8 cellular contexts compared by ENCODE assay signal in the genomic region with DNA sequence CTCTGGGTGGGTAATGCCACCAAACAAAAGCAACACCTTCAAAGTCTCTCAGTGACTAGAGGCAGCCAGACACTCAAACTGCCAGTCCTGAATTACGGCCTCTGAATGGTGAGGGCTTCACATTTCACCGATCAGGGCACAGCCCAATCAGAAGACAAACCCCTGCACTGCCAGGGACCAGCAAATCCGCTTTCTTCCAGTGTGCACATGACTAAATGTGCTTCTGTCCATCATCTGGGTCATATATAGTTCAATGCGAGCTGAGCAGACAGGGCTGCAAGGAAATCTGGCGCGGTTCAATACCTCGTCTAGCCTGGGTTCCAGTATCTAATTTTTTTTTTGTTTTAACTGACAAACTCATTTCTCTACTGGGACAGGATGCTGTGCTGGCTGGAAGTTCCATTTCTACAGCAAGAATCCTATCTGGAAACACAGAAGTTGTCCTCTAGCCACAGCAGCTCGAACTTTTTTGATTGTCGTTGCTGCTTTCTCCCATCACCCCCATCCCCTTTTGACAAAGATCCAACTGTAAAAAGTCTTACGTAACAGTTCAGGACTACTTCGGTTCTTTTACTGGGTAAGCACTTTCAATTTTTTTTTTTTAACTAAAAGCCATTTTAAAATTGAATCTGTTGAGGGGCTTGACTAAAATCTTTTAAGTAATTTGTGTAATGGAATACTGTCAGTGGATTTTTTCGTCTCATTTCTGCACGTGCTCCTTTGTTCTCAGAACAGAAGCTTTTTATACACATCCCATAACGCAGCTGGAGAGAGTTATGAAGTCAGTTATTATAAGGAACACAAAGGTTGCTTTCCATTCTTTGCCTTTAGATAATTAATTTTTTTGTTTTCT.
DNase-seq lines count a peak whose midpoint lies in the region; ATAC-seq, FAIRE-seq and TF ChIP-seq lines count a peak whose summit lies in the region.

No MANE protein-coding gene starts in this region.

- no peaks in the 10 kb centered on the region for H3K9me3 Mint-ChIP-seq in WTC11

- DNase-seq in AG04449 (ENCODE audit: low read depth, low spot score) (peak; percentile 97), NCI-H2081 treated with DMSO at 0.1 percent for 48 hours (lab: John Stamatoyannopoulos, UW) (peak; percentile 95), WTC11 (ENCODE audit: low spot score) (peak; percentile 30), H1 (ENCODE audit: low read depth in 1 of 2, low spot score in 2 of 2) (no peak), lower lobe of right lung (peak; percentile 67)
- peak in 2 of 3 donors; percentile 23 to 35 for DNase-seq in stimulated activated CD4-positive, alpha-beta T cell treated with anti-CD3 and anti-CD28 coated beads, TNF-alpha, amount 100 ng/mL, for 48 hours (ENCODE audit: low read depth in 3 of 3)

- no peak overlapping the region for H4K91ac ChIP-seq in H1 (replicated peaks; ENCODE audit: insufficient read length, low read length)

- H3K4me2 ChIP-seq in H1 (ENCODE audit: insufficient read depth in 1 of 2, low read depth in 2 of 2, low read length in 2 of 2) = peak overlapping the region; percentile 65 to 66

- H2BK12ac ChIP-seq in H1 (ENCODE audit: low read depth, low read length) = no peak overlapping the region

- H4K8ac ChIP-seq in H1 (ENCODE audit: extremely low read depth, insufficient read depth, low read length) = peak overlapping the region; percentile 23; the same call in 1 of the 2 replicates

- no peak overlapping the region for H3K23ac ChIP-seq in H1 (ENCODE audit: insufficient read length)

- no peaks in the 10 kb centered on the region for H3K36me3 ChIP-seq in H1 (ENCODE audit: control insufficient read depth in 2 of 4, insufficient read depth in 4 of 4, low read length in 3 of 4)
- no peaks in the 10 kb centered on the region for H3K36me3 ChIP-seq in lower lobe of right lung

- H2BK15ac ChIP-seq in H1 (ENCODE audit: low read length) = no peak overlapping the region

- no peak overlapping the region for H2BK120ac ChIP-seq in H1 (replicated peaks; ENCODE audit: low read depth, low read length)

- WGBS in H1 (ENCODE audit: extremely low coverage in 1 of 2, insufficient coverage in 1 of 2, insufficient read length in 1 of 2, insufficient replicate concordance in 2 of 2, low coverage in 1 of 2, low lambda C conversion rate in 2 of 2, missing lambda C conversion rate in 1 of 2), 2 experiments = 57% methylated on average over 14 of the region's 14 CpGs; no CpG with 5 or more reads in 1 of the 2 experiments

- H3K79me1 ChIP-seq in H1 (ENCODE audit: low read depth, low read length) = peaks cover 2% of the 10 kb centered on the region; the same call in 1 of the 2 replicates

- no peaks in the 10 kb centered on the region for H3K27me3 Mint-ChIP-seq in WTC11 (ENCODE audit: low read depth)

- H3K9me3 ChIP-seq in H1 (ENCODE audit: insufficient read depth in 2 of 2, low read depth in 1 of 2, low read length in 1 of 2) (no peaks in the 10 kb centered on the region), lower lobe of right lung (no peaks in the 10 kb centered on the region)

- H3K23me2 ChIP-seq in H1 (ENCODE audit: low read depth, low read length) = no peaks in the 10 kb centered on the region; the same call in 1 of the 2 replicates

- TF ChIP-seq EP300 in H1 (IDR thresholded peaks at IDR 0.05; ENCODE audit: borderline replicate concordance in 1 of 2, low read depth in 2 of 2, low read length in 2 of 2) = no peak

- H2BK20ac ChIP-seq in H1 (ENCODE audit: low read length) = no peak overlapping the region

- H2BK5ac ChIP-seq in H1 (ENCODE audit: low read depth, low read length) = no peak overlapping the region

- ATAC-seq in GM18508 (IDR thresholded peaks at IDR 0.05; ENCODE audit: insufficient read depth, unreplicated experiment) (peak; percentile 86), HG03045 (IDR thresholded peaks at IDR 0.05; ENCODE audit: unreplicated experiment) (peak; percentile 82), WTC11 (peak; percentile 92), lower lobe of right lung (peak; percentile 93 to 96)

- H3K79me2 ChIP-seq in H1 (ENCODE audit: control insufficient read depth in 1 of 2, insufficient read depth in 2 of 2, low read length in 2 of 2) = peaks cover 0 to 89% of the 10 kb centered on the region in 2 experiments; a peak in 2 of 4 replicates

- intact Hi-C loops in lower lobe of right lung (cut with DNase I) = no loop called here

- no peak overlapping the region for H3K14ac ChIP-seq in H1 (ENCODE audit: insufficient read length)

- no peak overlapping the region for H2AK5ac ChIP-seq in H1 (ENCODE audit: low read depth, low read length)

- no peaks in the 10 kb centered on the region for H3K36me3 Mint-ChIP-seq in WTC11

- TF ChIP-seq POLR2A in H1 (IDR thresholded peaks at IDR 0.05; ENCODE audit: control extremely low read depth in 1 of 2, low read depth in 2 of 2, low read length in 2 of 2) = peak in 1 of 2 experiments; percentile 37; a peak in 1 of 3 replicates

- H3K4me1 ChIP-seq in H1 (replicated peaks in 1 of 4; ENCODE audit: control insufficient read depth in 3 of 4, insufficient read depth in 4 of 4, low read length in 3 of 4) (peaks cover 0 to 11% (median 7%) of the 10 kb centered on the region in 4 experiments; a peak in 4 of 7 replicates), lower lobe of right lung (peaks cover 16% of the 10 kb centered on the region)

- H3K27ac Mint-ChIP-seq in WTC11 = peak overlapping the region; percentile 98

- H3K18ac ChIP-seq in H1 (ENCODE audit: extremely low read depth, low read length) = no peak overlapping the region

- H3K4me1 Mint-ChIP-seq in WTC11 = peaks cover 50% of the 10 kb centered on the region

- H3K56ac ChIP-seq in H1 (replicated peaks; ENCODE audit: insufficient read length, low read depth, low read length) = no peak overlapping the region

- peak overlapping the region in 2 of 4 experiments; percentile 39 to 45; a peak in 5 of 7 replicates for H3K9ac ChIP-seq in H1 (replicated peaks in 1 of 4; ENCODE audit: extremely low read depth in 1 of 4, low read depth in 3 of 4, low read length in 3 of 4)

- no peak overlapping the region for H3K4ac ChIP-seq in H1 (replicated peaks; ENCODE audit: insufficient read length, low read depth, low read length)

- TF ChIP-seq CTCF in AG04449 (IDR thresholded peaks at IDR 0.05; ENCODE audit: insufficient read depth, low read length, missing control alignments) = no peak
- TF ChIP-seq CTCF in WTC11 (IDR thresholded peaks at IDR 0.05) = no peak
- TF ChIP-seq CTCF in H1 (IDR thresholded peaks at IDR 0.05; ENCODE audit: control extremely low read depth in 1 of 3, insufficient read depth in 1 of 3, low read depth in 1 of 3, low read length in 3 of 3) = no peak
- no peak for TF ChIP-seq CTCF in lower lobe of right lung (IDR thresholded peaks at IDR 0.05)

- H4K20me1 ChIP-seq in H1 (replicated peaks in 1 of 2; ENCODE audit: control insufficient read depth in 1 of 2, insufficient read depth in 2 of 2, low read length in 2 of 2) = no peaks in the 10 kb centered on the region

- H2AFZ ChIP-seq in H1 (ENCODE audit: low read length) = no peak overlapping the region

- CTCF ChIA-PET in AG04449 (lab: Yijun Ruan, JAX) = interaction anchor here (0.6 to 6.7 kb wide), 4 partner anchors 41 to 106 kb away, joined by 3 to 65 read pairs (median 8); no protein-coding TSS in a partner anchor
- CTCF ChIA-PET in WTC11 (lab: Charles Lee) = interaction anchor here (0.9 to 3.7 kb wide), 3 partner anchors 41 to 194 kb away, joined by 3 to 28 read pairs (median 3); a partner anchor contains a TSS
- CTCF ChIA-PET in H1 (lab: Charles Lee; ENCODE audit: partially characterized antibody) = interaction anchor here (0.7 to 2.1 kb wide), 7 partner anchors 17 to 107 kb away, joined by 3 to 6 read pairs (median 4); no protein-coding TSS in a partner anchor

- peak overlapping the region; percentile 66 for H3K4me3 Mint-ChIP-seq in WTC11

- H3K27ac ChIP-seq in H1 (ENCODE audit: low read depth, low read length) (peak overlapping the region; percentile 11; the same call in 1 of the 2 replicates), lower lobe of right lung (peak overlapping the region; percentile 79)

- H4K5ac ChIP-seq in H1 (ENCODE audit: insufficient read length, low read depth, low read length) = no peak overlapping the region

- FAIRE-seq in H1 (lab: Jason Lieb, UNC) = no peak

- no peaks in the 10 kb centered on the region for H3K27me3 ChIP-seq in H1 (replicated peaks in 1 of 4; ENCODE audit: control insufficient read depth in 3 of 4, extremely low read depth in 1 of 4, insufficient read depth in 3 of 4, low read length in 3 of 4)
- no peaks in the 10 kb centered on the region for H3K27me3 ChIP-seq in lower lobe of right lung (ENCODE audit: low read depth)

- no peak for TF ChIP-seq RAD21 in H1 (IDR thresholded peaks at IDR 0.05 in 1 of 2, conservative IDR thresholded peaks at IDR 0.05 in 1 of 2; ENCODE audit: low read depth in 2 of 2, low read length in 2 of 2)

- peak overlapping the region; percentile 67 for H3K4me3 ChIP-seq in AG04449 (ENCODE audit: low read depth, low read length)
- peak overlapping the region; percentile 43 to 53 (median 46); a peak in 5 of 8 replicates for H3K4me3 ChIP-seq in H1 (ENCODE audit: extremely low read depth in 1 of 4, insufficient read depth in 2 of 4, low read depth in 3 of 4, low read length in 4 of 4)
- H3K4me3 ChIP-seq in lower lobe of right lung = peak overlapping the region; percentile 60

- POLR2A ChIA-PET in AG04449 (lab: Yijun Ruan, JAX) (interaction anchor here (0.5 to 3.8 kb wide), 16 partner anchors 8 to 1638 kb away, joined by 3 to 17 read pairs (median 4); a partner anchor contains a TSS), WTC11 (lab: Charles Lee) (interaction anchor here (0.6 kb wide), 1 partner anchor 121 kb away, joined by 5 read pairs; no protein-coding TSS in a partner anchor), H1 (lab: Charles Lee; ENCODE audit: partially characterized antibody) (interaction anchor here (0.7 to 1.7 kb wide), 7 partner anchors 17 to 315 kb away, joined by 3 to 5 read pairs (median 3); a partner anchor contains a TSS)

TF ChIP-seq in WTC11, 78 proteins besides CTCF, POLR2A, EP300 and RAD21 (continues in another document):
- TF ChIP-seq FOXK1 (CRISPR knock-in tag; IDR thresholded peaks at IDR 0.05) (no peak), TP53 (CRISPR knock-in tag; IDR thresholded peaks at IDR 0.05) (no peak), ZNF416 (CRISPR knock-in tag; IDR thresholded peaks at IDR 0.05) (no peak), NR1H2 (CRISPR knock-in tag; IDR thresholded peaks at IDR 0.05) (no peak)
- TF ChIP-seq, protein P1, sequence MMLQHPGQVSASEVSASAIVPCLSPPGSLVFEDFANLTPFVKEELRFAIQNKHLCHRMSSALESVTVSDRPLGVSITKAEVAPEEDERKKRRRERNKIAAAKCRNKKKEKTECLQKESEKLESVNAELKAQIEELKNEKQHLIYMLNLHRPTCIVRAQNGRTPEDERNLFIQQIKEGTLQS (CRISPR knock-in tag; conservative IDR thresholded peaks at IDR 0.05) = no peak

TF ChIP-seq in H1, 55 proteins besides CTCF, POLR2A, EP300 and RAD21 (continues in another document):
- no peak for TF ChIP-seq TEAD4 (IDR thresholded peaks at IDR 0.05; ENCODE audit: low read depth, low read length)
- no peak for TF ChIP-seq CBX5 (IDR thresholded peaks at IDR 0.05; ENCODE audit: low read depth, low read length)
- no peak for TF ChIP-seq MAFK (IDR thresholded peaks at IDR 0.05; ENCODE audit: low read depth, low read length)
- peak; percentile 40; the same call in 1 of the 2 replicates for TF ChIP-seq CEBPB (IDR thresholded peaks at IDR 0.05; ENCODE audit: low read depth, low read length)
- peak; percentile 53; the same call in 1 of the 2 replicates for TF ChIP-seq TAF1 (IDR thresholded peaks at IDR 0.05; ENCODE audit: low read depth, low read length)

Comparison
In these comparisons a context has a peak if more than half of its experiments do, and no peak if none do; other contexts are left out.
1. DNase-seq: peak in AG04449 (single experiment), NCI-H2081 treated with DMSO at 0.1 percent for 48 hours (single experiment), WTC11 (single experiment), lower lobe of right lung (single experiment) and stimulated activated CD4-positive, alpha-beta T cell treated with anti-CD3 and anti-CD28 coated beads, TNF-alpha, amount 100 ng/mL, for 48 hours (2 of 3); none in H1 (0 of 2).
2. Peak in every context shown above with its lines, with median percentiles within 50 percentile points of each other: H3K4me3 ChIP-seq and ATAC-seq.